ENCODE assay signal across 17 cellular contexts in genomic region chr5:76942581-76942980, GRCh38. TPM values are rescaled to one million over a fixed set of nuclear protein-coding genes. Genes with fewer than 3 reads are reported as not detected.
DNase-seq lines count a peak whose midpoint lies in the region; ATAC-seq and TF ChIP-seq lines count a peak whose summit lies in the region.
"Had no signal": no experiment of that assay in that cellular context is flagged by ENCODE, and none has a peak within 500 bp of the region (broad histone marks: within the 10 kb centered on the region; RNA-seq: fewer than 3 reads in every experiment).

No MANE protein-coding gene starts in this region.

- BruUV-seq in mammary epithelial cell (replicated peaks; lab: Mats Ljungman, UMichigan), result no TSS peak

- H3K36me3 ChIP-seq in BJ (ENCODE audit: control insufficient read depth, insufficient read depth, low read length), result no peaks in the 10 kb centered on the region
- no peaks in the 10 kb centered on the region for H3K36me3 ChIP-seq in mammary epithelial cell (ENCODE audit: insufficient read depth, low read length)

- H3K4me1 ChIP-seq in mammary epithelial cell (ENCODE audit: insufficient read depth, low read length), result peaks cover 11% of the 10 kb centered on the region

- TF ChIP-seq CTCF in BJ (IDR thresholded peaks at IDR 0.05; ENCODE audit: insufficient read depth, low read depth, low read length), result no peak
- TF ChIP-seq CTCF in mammary epithelial cell (conservative IDR thresholded peaks at IDR 0.05 in 1 of 2, IDR thresholded peaks at IDR 0.05 in 1 of 2; ENCODE audit: extremely low read depth in 1 of 2, insufficient read depth in 1 of 2, low read depth in 1 of 2, low read length in 2 of 2), result no peak

- intact Hi-C loops in mammary epithelial cell (cut with micrococcal nuclease) (no loop called here), left ventricle myocardium superior (cut with micrococcal nuclease) (no loop called here)

- ATAC-seq in GM19455 (IDR thresholded peaks at IDR 0.05; ENCODE audit: unreplicated experiment) (no peak), left ventricle myocardium superior (no peak)

- no peak overlapping the region for H3K4me3 ChIP-seq in BJ (ENCODE audit: low read depth, low read length)
- no peak overlapping the region for H3K4me3 ChIP-seq in mammary epithelial cell (replicated peaks in 1 of 3; ENCODE audit: insufficient read depth in 1 of 3, low read depth in 2 of 3, low read length in 3 of 3)

- H4K20me1 ChIP-seq in mammary epithelial cell (ENCODE audit: insufficient read depth, low read length), result no peaks in the 10 kb centered on the region

- no peak overlapping the region for H3K4me2 ChIP-seq in mammary epithelial cell (ENCODE audit: insufficient read depth, low read depth, low read length)

- dilution Hi-C loops in mammary epithelial cell (cut with HindIII; ENCODE audit: low sequenced_read_pairs), result no loop called here

- no peak overlapping the region for H2AFZ ChIP-seq in mammary epithelial cell (ENCODE audit: low read depth, low read length)

- H3K27me3 ChIP-seq in BJ (ENCODE audit: control insufficient read depth, insufficient read depth, low read length) (no peaks in the 10 kb centered on the region; the same call in 1 of the 2 replicates), mammary epithelial cell (ENCODE audit: insufficient read depth, low read length) (peaks cover 2% of the 10 kb centered on the region)

- no peak overlapping the region for H3K9ac ChIP-seq in mammary epithelial cell (ENCODE audit: insufficient read depth, low read length)

- DNase-seq in BJ (ENCODE audit: low read depth), result peak; percentile 55
- peak; percentile 86 for DNase-seq in M059J (ENCODE audit: low read depth)
- DNase-seq in mammary epithelial cell, result peak; percentile 80
- DNase-seq in myocyte (ENCODE audit: low read depth), result peak; percentile 20
- DNase-seq in stimulated activated CD4-positive, alpha-beta T cell treated with anti-CD3 and anti-CD28 coated beads, Interleukin-15, amount 100 ng/mL, for 24 hours, result no peak
- DNase-seq in left ventricle myocardium superior, result no peak
- no peak for DNase-seq in T-helper 1 cell
- DNase-seq: activated CD4-positive, alpha-beta T cell treated with anti-CD3 and anti-CD28 coated beads, Interleukin-2, amount 50 U/mL, for 48 hours; activated effector memory CD4-positive, alpha-beta T cell treated with Interleukin-2 at 50 U/mL for 16 hours; C1 segment of cervical spinal cord; MM.1S; NCI-H345; occipital lobe; T-helper 9 cell had no signal

- no peaks in the 10 kb centered on the region for H3K79me2 ChIP-seq in mammary epithelial cell (ENCODE audit: insufficient read depth, low read length)

- no peaks in the 10 kb centered on the region for H3K9me3 ChIP-seq in mammary epithelial cell (replicated peaks; ENCODE audit: insufficient read depth, low read length)

- CTCF ChIA-PET in BJ (lab: Yijun Ruan, JAX) (interaction anchor here (1.0 kb wide), 1 partner anchor 73 kb away, joined by 3 read pairs; no protein-coding TSS in a partner anchor), mammary epithelial cell (lab: Charles Lee; ENCODE audit: low non-redundant PET) (no interaction called here)

- no peak overlapping the region for H3K27ac ChIP-seq in mammary epithelial cell (ENCODE audit: insufficient read depth, low read depth, low read length)
- H3K27ac ChIP-seq: RWPE1 had no signal

- 0% methylated on average over 1 of the region's 1 CpG for WGBS in mammary epithelial cell (ENCODE audit: low coverage, missing lambda C conversion rate)

- POLR2A ChIA-PET in BJ (lab: Charles Lee), result no interaction called here

- in situ Hi-C loops in mammary epithelial cell (cut with MboI; ENCODE audit: low sequenced_read_pairs in 2 of 2), result no loop called here

RNA-seq across cellular contexts. Expression of gene CRHBP, which starts 10.3 kb away (rescaled TPM):
- polyA plus RNA-seq in BJ (2011; rRNA removed) (0.05 TPM in 1 of 2 replicates, not detected in the other), mammary epithelial cell (not detected)
- not detected in 2 replicates for polyA minus RNA-seq in BJ (2011; rRNA and poly(A)+ RNA removed)
- total RNA-seq in M059J (2014; rRNA removed; shearing (Covaris generic)), result not detected in 2 replicates
- total RNA-seq in mammary epithelial cell (not detected), myocyte (1.3 TPM in 1 of 2 replicates, not detected in the other), left ventricle myocardium superior (0.92 TPM)
- polyA minus RNA-seq in mammary epithelial cell, result not detected
- not detected for polyA plus RNA-seq in myocyte (2012)
- total RNA-seq: H1 had no signal

Comparison
In these comparisons a context has a peak if more than half of its experiments do, and no peak if none do; other contexts are left out.
1. DNase-seq: peak in BJ (single experiment), M059J (single experiment), mammary epithelial cell (single experiment) and myocyte (single experiment); none in stimulated activated CD4-positive, alpha-beta T cell treated with anti-CD3 and anti-CD28 coated beads, Interleukin-15, amount 100 ng/mL, for 24 hours (single experiment), left ventricle myocardium superior (single experiment) and T-helper 1 cell (0 of 5).